In genomic region chr6:158283304-158284005, GRCh38 we compare ENCODE assay signal across 10 cellular contexts. TPM values are rescaled to one million over a fixed set of nuclear protein-coding genes. Genes with fewer than 3 reads are reported as not detected.
A peak's percentile ranks its signal among the peaks of the same experiment; 100 is the strongest.
DNase-seq lines count a peak whose midpoint lies in the region; ATAC-seq lines count a peak whose summit lies in the region.
"Had no signal": no experiment of that assay in that cellular context is flagged by ENCODE, and none has a peak within 500 bp of the region (broad histone marks: within the 10 kb centered on the region; RNA-seq: fewer than 3 reads in every experiment).

No MANE protein-coding gene starts in this region.

- H3K27me3 ChIP-seq in subcutaneous abdominal adipose tissue (ENCODE audit: control insufficient read depth in 5 of 5, insufficient read depth in 4 of 5, low read length in 5 of 5) = no peaks in the 10 kb centered on the region

- H3K9me3 ChIP-seq in subcutaneous abdominal adipose tissue (ENCODE audit: control insufficient read depth in 5 of 5, low read length in 5 of 5) = no peaks in the 10 kb centered on the region

- peak; percentile 28 for ATAC-seq in Right ventricle myocardium superior (ENCODE audit: poor library complexity)
- ATAC-seq in HG02973 (IDR thresholded peaks at IDR 0.05; ENCODE audit: unreplicated experiment) = no peak
- no peak for ATAC-seq in GM18870 (IDR thresholded peaks at IDR 0.05; ENCODE audit: unreplicated experiment)

- H3K36me3 Mint-ChIP-seq in activated CD4-positive, alpha-beta T cell treated with anti-CD3 and anti-CD28 coated beads, Interleukin-2, amount 10 ng/mL, durations not matched to agents 24 days and 14 days (ENCODE audit: low read depth) = peaks cover 2% of the 10 kb centered on the region

- peaks cover 28% of the 10 kb centered on the region for H3K4me1 Mint-ChIP-seq in activated CD4-positive, alpha-beta T cell treated with anti-CD3 and anti-CD28 coated beads, Interleukin-2, amount 10 ng/mL, durations not matched to agents 24 days and 14 days

- peaks cover 0 to 39% (median 23%) of the 10 kb centered on the region in 5 donors for H3K4me1 ChIP-seq in subcutaneous abdominal adipose tissue (ENCODE audit: control insufficient read depth in 5 of 5, insufficient read depth in 5 of 5, low read length in 5 of 5)

- intact Hi-C loops in activated CD4-positive, alpha-beta T cell treated with anti-CD3 and anti-CD28 coated beads, Interleukin-2, amount 10 ng/mL, durations not matched to agents 24 days and 14 days (cut with micrococcal nuclease) = no loop called here
- intact Hi-C loops in Right ventricle myocardium superior (cut with DNase I) = no loop called here

- H3K27me3 Mint-ChIP-seq in activated CD4-positive, alpha-beta T cell treated with anti-CD3 and anti-CD28 coated beads, Interleukin-2, amount 10 ng/mL, durations not matched to agents 24 days and 14 days = no peaks in the 10 kb centered on the region

- H3K4me3 ChIP-seq in subcutaneous abdominal adipose tissue (ENCODE audit: low read depth in 1 of 5, low read length in 5 of 5) = no peak overlapping the region

- H3K9ac ChIP-seq in subcutaneous abdominal adipose tissue (ENCODE audit: low read length in 5 of 5) = no peak overlapping the region

- peaks cover 0 to 3% (median 0%) of the 10 kb centered on the region in 5 donors for H3K36me3 ChIP-seq in subcutaneous abdominal adipose tissue (ENCODE audit: control insufficient read depth in 5 of 5, insufficient read depth in 5 of 5, low read length in 5 of 5)

- H3K9me3 Mint-ChIP-seq in activated CD4-positive, alpha-beta T cell treated with anti-CD3 and anti-CD28 coated beads, Interleukin-2, amount 10 ng/mL, durations not matched to agents 24 days and 14 days = no peaks in the 10 kb centered on the region

- H3K4me3 Mint-ChIP-seq in activated CD4-positive, alpha-beta T cell treated with anti-CD3 and anti-CD28 coated beads, Interleukin-2, amount 10 ng/mL, durations not matched to agents 24 days and 14 days = peak overlapping the region; percentile 2

- peak overlapping the region; percentile 31 for H3K27ac ChIP-seq in subcutaneous abdominal adipose tissue (ENCODE audit: low read depth, low read length)
- H3K27ac ChIP-seq: C4-2B, VCaP had no signal

- DNase-seq in activated CD4-positive, alpha-beta T cell treated with anti-CD3 and anti-CD28 coated beads, Interleukin-2, amount 10 ng/mL, durations not matched to agents 24 days and 14 days = peak; percentile 70
- DNase-seq in activated CD4-positive, alpha-beta T cell treated with anti-CD3 and anti-CD28 coated beads, Interleukin-2, amount 50 U/mL, for 1 hour = no peak
- DNase-seq in T-helper 22 cell (ENCODE audit: low read depth) (peak; percentile 19), Right ventricle myocardium superior (no peak), NCI-H1417 (lab: John Stamatoyannopoulos, UW) (no peak)

- peak overlapping the region; percentile 30 for H3K27ac Mint-ChIP-seq in activated CD4-positive, alpha-beta T cell treated with anti-CD3 and anti-CD28 coated beads, Interleukin-2, amount 10 ng/mL, durations not matched to agents 24 days and 14 days

RNA-seq across cellular contexts. Expression of gene TULP4, which starts 28.8 kb away (rescaled TPM):
- total RNA-seq in activated CD4-positive, alpha-beta T cell treated with anti-CD3 and anti-CD28 coated beads, Interleukin-2, amount 10 ng/mL, durations not matched to agents 24 days and 14 days = 23.9 and 24.0 TPM in 2 replicates
- 98.2 TPM for total RNA-seq in Right ventricle myocardium superior

Comparison
In these comparisons a context has a peak if more than half of its experiments do, and no peak if none do; other contexts are left out.
1. DNase-seq: peak in activated CD4-positive, alpha-beta T cell treated with anti-CD3 and anti-CD28 coated beads, Interleukin-2, amount 10 ng/mL, durations not matched to agents 24 days and 14 days (single experiment) and T-helper 22 cell (single experiment); none in activated CD4-positive, alpha-beta T cell treated with anti-CD3 and anti-CD28 coated beads, Interleukin-2, amount 50 U/mL, for 1 hour (single experiment), Right ventricle myocardium superior (single experiment) and NCI-H1417 (0 of 3).